In the genomic region with DNA sequence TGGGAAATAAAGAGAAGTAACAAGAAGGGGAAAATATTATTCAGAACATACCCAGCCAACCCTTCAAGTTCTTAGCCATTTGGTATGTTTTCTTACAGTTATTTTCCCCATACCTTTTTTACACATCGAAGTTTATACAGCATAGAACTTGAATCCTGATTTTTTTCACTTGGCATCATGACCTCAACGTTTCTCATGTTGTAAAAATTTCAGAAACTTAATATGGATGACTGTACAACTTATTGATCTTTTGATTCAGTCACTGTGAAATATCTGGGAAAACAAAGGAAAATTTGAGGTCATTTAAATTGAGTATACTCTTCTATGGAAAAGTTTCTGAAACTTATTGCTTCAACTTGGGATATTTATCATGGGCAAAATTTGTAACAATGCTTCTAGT, we compare ENCODE assay signal across 17 cellular contexts.
DNase-seq lines count a peak whose midpoint lies in the region; TF ChIP-seq lines count a peak whose summit lies in the region.
"Had no signal": no experiment of that assay in that cellular context is flagged by ENCODE, and none has a peak within 500 bp of the region (broad histone marks: within the 10 kb centered on the region; RNA-seq: fewer than 3 reads in every experiment).

No MANE protein-coding gene starts in this region.

- no peaks in the 10 kb centered on the region for H3K27me3 ChIP-seq in adipocyte (replicated peaks; ENCODE audit: control insufficient read depth, insufficient read depth, low read length)
- H3K27me3 ChIP-seq: BE2C had no signal

- H3K36me3 ChIP-seq in adipocyte (ENCODE audit: control insufficient read depth, insufficient read depth, low read length, severe bottlenecking) = no peaks in the 10 kb centered on the region
- H3K36me3 ChIP-seq: BE2C had no signal

- H3K9me3 ChIP-seq in adipocyte (ENCODE audit: control insufficient read depth, low read length) = no peaks in the 10 kb centered on the region
- H3K9me3 ChIP-seq: BE2C, Caco-2 had no signal

- no peak overlapping the region for H3K27ac ChIP-seq in caudate nucleus (ENCODE audit: low read depth, low read length)
- H3K27ac ChIP-seq: C4-2B had no signal

- no peak overlapping the region for H3K4me3 ChIP-seq in AG10803 (ENCODE audit: low read length)
- no peak overlapping the region for H3K4me3 ChIP-seq in adipocyte (ENCODE audit: low read length)
- H3K4me3 ChIP-seq: BLaER1 treated with 17β-estradiol and CSF1 and Interleukin-3, amounts not matched to agents 10 nM and 100 nM had no signal

- TF ChIP-seq CTCF in AG10803 (conservative IDR thresholded peaks at IDR 0.05; ENCODE audit: low read length) = no peak

- DNase-seq in AG10803 (ENCODE audit: low read depth) (peak; percentile 23), adipocyte (ENCODE audit: low read depth) (peak; percentile 53), dedifferentiated amniotic fluid mesenchymal stem cell (ENCODE audit: extremely low spot score) (peak; percentile 47), NCI-H510A treated with DMSO at 0.1 percent for 48 hours (lab: John Stamatoyannopoulos, UW) (no peak), KBM-7 (no peak), caudate nucleus (lab: John Stamatoyannopoulos, UW) (no peak), ecto neural progenitor cell (ENCODE audit: low spot score) (no peak)
- DNase-seq: 8988T; BE2C; Caco-2; Calu3; CD4-positive, alpha-beta T cell; CD8-positive, alpha-beta T cell; DMS79 treated with DMSO at 0.1 percent for 48 hours; GF-D8 had no signal

- H3K9ac ChIP-seq in adipocyte (ENCODE audit: low read length) = no peak overlapping the region

- H3K4me1 ChIP-seq in adipocyte (ENCODE audit: control insufficient read depth, insufficient read depth, low read length) = peaks cover 64% of the 10 kb centered on the region
- H3K4me1 ChIP-seq: BE2C, Caco-2 had no signal

- in situ Hi-C loops in KBM-7 (cut with MboI; ENCODE audit: low pct_unique_long_range_greater_than_20kb, low sequenced_read_pairs) = no loop called here

Comparison
In these comparisons a context has a peak if more than half of its experiments do, and no peak if none do; other contexts are left out.
1. DNase-seq: peak in AG10803 (single experiment), adipocyte (single experiment) and dedifferentiated amniotic fluid mesenchymal stem cell (single experiment); none in NCI-H510A treated with DMSO at 0.1 percent for 48 hours (single experiment), KBM-7 (single experiment), caudate nucleus (0 of 61) and ecto neural progenitor cell (single experiment).